ENCODE assay signal across 19 cellular contexts in genomic region chr7:42269161-42269560, GRCh38. TPM values are rescaled to one million over a fixed set of nuclear protein-coding genes. Genes with fewer than 3 reads are reported as not detected.
DNase-seq lines count a peak whose midpoint lies in the region; ATAC-seq and TF ChIP-seq lines count a peak whose summit lies in the region.
"Had no signal": no experiment of that assay in that cellular context is flagged by ENCODE, and none has a peak within 500 bp of the region (broad histone marks: within the 10 kb centered on the region; RNA-seq: fewer than 3 reads in every experiment).

No MANE protein-coding gene starts in this region.

- no peaks in the 10 kb centered on the region for H3K36me3 Mint-ChIP-seq in activated CD4-positive, alpha-beta T cell treated with anti-CD3 and anti-CD28 coated beads for 36 hours (ENCODE audit: low read depth)
- H3K36me3 Mint-ChIP-seq in immature natural killer cell (peaks cover 0 to 5% (median 0%) of the 10 kb centered on the region in 3 donors), chondrocyte (ENCODE audit: low read depth) (no peaks in the 10 kb centered on the region)
- H3K36me3 Mint-ChIP-seq: CD8-positive, alpha-beta memory T cell had no signal

- CTCF ChIA-PET in activated CD4-positive, alpha-beta T cell treated with anti-CD3 and anti-CD28 coated beads for 36 hours (lab: Charles Lee) = no interaction called here

- no peak for TF ChIP-seq CTCF in astrocyte of the cerebellum (IDR thresholded peaks at IDR 0.05; ENCODE audit: low read depth, low read length, missing control alignments)
- TF ChIP-seq CTCF in chondrocyte (IDR thresholded peaks at IDR 0.05) = no peak

- DNase-seq in activated CD4-positive, alpha-beta T cell treated with anti-CD3 and anti-CD28 coated beads for 36 hours = no peak
- no peak for DNase-seq in activated CD4-positive, alpha-beta T cell treated with anti-CD3 and anti-CD28 coated beads for 1 hour
- DNase-seq in HT1080 (ENCODE audit: low read depth) (peak; percentile 45), astrocyte of the cerebellum (ENCODE audit: low read depth) (peak; percentile 42), immature natural killer cell (no peak), chondrocyte (ENCODE audit: low spot score) (no peak), globus pallidus (ENCODE audit: low spot score) (no peak)
- no peak for DNase-seq in activated T-cell treated with anti-CD3 and anti-CD28 coated beads, Interleukin-2, amount 50 U/mL, for 48 hours
- DNase-seq: 8988T; CD8-positive, alpha-beta memory T cell; DMS53; H9; NCI-H1417 treated with DMSO at 0.1 percent for 48 hours; NCI-H2029; NCI-H2171; NCI-H526 had no signal

- peaks cover 9% of the 10 kb centered on the region for H3K4me1 Mint-ChIP-seq in activated CD4-positive, alpha-beta T cell treated with anti-CD3 and anti-CD28 coated beads for 36 hours
- H3K4me1 Mint-ChIP-seq in immature natural killer cell (peaks cover 8 to 24% of the 10 kb centered on the region in 2 donors), chondrocyte (ENCODE audit: low read depth) (peaks cover 20% of the 10 kb centered on the region)
- H3K4me1 Mint-ChIP-seq: CD8-positive, alpha-beta memory T cell had no signal

- ATAC-seq in activated CD4-positive, alpha-beta T cell treated with anti-CD3 and anti-CD28 coated beads for 36 hours = peak; percentile 23
- ATAC-seq: K562, Panc1 had no signal

- POLR2A ChIA-PET in activated CD4-positive, alpha-beta T cell treated with anti-CD3 and anti-CD28 coated beads for 36 hours (lab: Charles Lee) = no interaction called here

- in situ Hi-C loops in astrocyte of the cerebellum (cut with HindIII; ENCODE audit: low sequenced_read_pairs) = no loop called here

- H3K4me3 Mint-ChIP-seq in activated CD4-positive, alpha-beta T cell treated with anti-CD3 and anti-CD28 coated beads for 36 hours = no peak overlapping the region
- H3K4me3 Mint-ChIP-seq in immature natural killer cell (peak overlapping the region in 3 of 5 donors; percentile 6 to 55 (median 34)), chondrocyte (ENCODE audit: unreplicated experiment) (no peak overlapping the region)
- H3K4me3 Mint-ChIP-seq: CD8-positive, alpha-beta memory T cell; H9 had no signal

- H3K4me3 ChIP-seq in astrocyte of the cerebellum (ENCODE audit: low read depth, low read length) = no peak overlapping the region
- H3K4me3 ChIP-seq: K562, SJSA1 had no signal

- no peaks in the 10 kb centered on the region for H3K9me3 Mint-ChIP-seq in activated CD4-positive, alpha-beta T cell treated with anti-CD3 and anti-CD28 coated beads for 36 hours (ENCODE audit: low read depth)
- peaks cover 0 to 3% (median 0%) of the 10 kb centered on the region in 6 donors for H3K9me3 Mint-ChIP-seq in immature natural killer cell
- peaks cover 2% of the 10 kb centered on the region for H3K9me3 Mint-ChIP-seq in chondrocyte (ENCODE audit: low read depth)
- H3K9me3 Mint-ChIP-seq: H9 had no signal

- H3K27me3 Mint-ChIP-seq in activated CD4-positive, alpha-beta T cell treated with anti-CD3 and anti-CD28 coated beads for 36 hours = peaks cover 9% of the 10 kb centered on the region
- H3K27me3 Mint-ChIP-seq in immature natural killer cell (ENCODE audit: low read depth in 3 of 3) (peaks cover 2 to 11% (median 4%) of the 10 kb centered on the region in 3 donors), chondrocyte (ENCODE audit: low read depth) (no peaks in the 10 kb centered on the region)

- H3K27ac Mint-ChIP-seq in activated CD4-positive, alpha-beta T cell treated with anti-CD3 and anti-CD28 coated beads for 36 hours = no peak overlapping the region
- H3K27ac Mint-ChIP-seq in immature natural killer cell (peak overlapping the region in 1 of 6 donors; percentile 36), chondrocyte (ENCODE audit: unreplicated experiment) (no peak overlapping the region)
- H3K27ac Mint-ChIP-seq: CD8-positive, alpha-beta memory T cell; H9 had no signal

- intact Hi-C loops in activated CD4-positive, alpha-beta T cell treated with anti-CD3 and anti-CD28 coated beads for 36 hours (cut with DNase I, micrococcal nuclease) = no loop called here

RNA-seq across cellular contexts. Expression of gene GLI3, which starts 32.2 kb away (rescaled TPM):
- under 1 TPM; 0.18 to 0.30 TPM for total RNA-seq in activated CD4-positive, alpha-beta T cell treated with anti-CD3 and anti-CD28 coated beads for 36 hours
- 4.2 and 5.9 TPM in 2 replicates for total RNA-seq in HT1080 (2014; rRNA removed; shearing (Covaris generic))
- 5.1 and 8.5 TPM in 2 replicates for polyA plus RNA-seq in HT1080 (2015; cell fraction: cytosol; rRNA removed)
- 4.7 and 6.2 TPM in 2 replicates for polyA plus RNA-seq in HT1080 (2015; cell fraction: nucleus; rRNA removed)
- 1 to 10 TPM in 1 of 3 donors, under 1 TPM in 1, not detected in 1; 0.63 to 1.6 TPM for polyA plus RNA-seq in immature natural killer cell
- total RNA-seq in chondrocyte = 11.7 to 37.8 TPM (median 12.1 TPM) in 3 replicates

Comparison
In these comparisons a context has a peak if more than half of its experiments do, and no peak if none do; other contexts are left out.
1. DNase-seq: peak in HT1080 (single experiment) and astrocyte of the cerebellum (single experiment); none in activated CD4-positive, alpha-beta T cell treated with anti-CD3 and anti-CD28 coated beads for 36 hours (single experiment), activated CD4-positive, alpha-beta T cell treated with anti-CD3 and anti-CD28 coated beads for 1 hour (single experiment), immature natural killer cell (0 of 3), chondrocyte (single experiment), activated T-cell treated with anti-CD3 and anti-CD28 coated beads, Interleukin-2, amount 50 U/mL, for 48 hours (0 of 2) and globus pallidus (single experiment).
2. H3K4me3 Mint-ChIP-seq: peak in immature natural killer cell (3 of 5); none in activated CD4-positive, alpha-beta T cell treated with anti-CD3 and anti-CD28 coated beads for 36 hours (single experiment) and chondrocyte (single experiment).